In the genomic region with DNA sequence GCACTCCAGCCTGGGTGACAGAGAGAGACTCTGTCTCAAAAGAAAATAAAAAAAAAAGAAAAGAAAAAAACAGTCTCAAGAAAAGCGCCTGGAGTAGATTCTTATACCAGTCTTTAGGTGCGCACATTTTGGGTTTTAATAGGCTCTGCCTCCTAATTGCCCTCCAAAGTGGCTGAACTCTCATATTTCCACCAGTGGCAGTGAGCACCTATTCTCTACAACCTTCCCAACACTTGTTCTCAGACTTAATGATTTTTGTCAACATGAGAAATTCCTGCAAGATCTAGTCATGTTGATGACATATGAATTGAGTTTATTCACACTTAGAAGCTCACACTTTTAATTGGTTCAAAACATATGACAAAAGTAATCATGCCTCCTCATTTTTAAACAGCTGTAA, we compare ENCODE assay signal across 3 cellular contexts.
"Had no signal": no experiment of that assay in that cellular context is flagged by ENCODE, and none has a peak within 500 bp of the region (broad histone marks: within the 10 kb centered on the region; RNA-seq: fewer than 3 reads in every experiment).

No MANE protein-coding gene starts in this region.

- H3K4me3 ChIP-seq: GM12878 had no signal

- ATAC-seq: GM12878 had no signal

- DNase-seq: GDM1, GF-D8 had no signal
